Comparison of ENCODE assay signal across 8 cellular contexts in genomic region chr18:23662309-23663263, GRCh38. TPM values are rescaled to one million over a fixed set of nuclear protein-coding genes. Genes with fewer than 3 reads are reported as not detected.
DNase-seq lines count a peak whose midpoint lies in the region; ATAC-seq and TF ChIP-seq lines count a peak whose summit lies in the region.

ANKRD29 (minus strand) TSS chr18:23662911; CDS start chr18:23662730, 181 bp downstream.

- H3K4me1 Mint-ChIP-seq in CD4-positive, alpha-beta T cell (ENCODE audit: low read depth) = peaks cover 28% of the 10 kb centered on the region
- H3K4me1 Mint-ChIP-seq in brain = peaks cover 15% of the 10 kb centered on the region

- H3K9me3 Mint-ChIP-seq in CD4-positive, alpha-beta T cell = no peaks in the 10 kb centered on the region
- peaks cover 0 to 2% (median 0%) of the 10 kb centered on the region in 5 experiments for H3K9me3 Mint-ChIP-seq in brain

- H3K4me3 ChIP-seq in spleen = peak within 1 kb of the TSS; percentile 31 to 76 (median 51)

- POLR2A ChIA-PET in CD4-positive, alpha-beta T cell (lab: Charles Lee) = no interaction called here

- TF ChIP-seq POLR2A in spleen (IDR thresholded peaks at IDR 0.05) = no peak

- peaks cover 4% of the 10 kb centered on the region for H3K36me3 Mint-ChIP-seq in CD4-positive, alpha-beta T cell (ENCODE audit: low read depth)
- H3K36me3 Mint-ChIP-seq in brain = no peaks in the 10 kb centered on the region

- intact Hi-C loops in CD4-positive, alpha-beta T cell (cut with DNase I, micrococcal nuclease) = no loop called here
- intact Hi-C loops in spleen (cut with DNase I; ENCODE audit: low total_unique reads) = no loop called here

- peak; percentile 75 for ATAC-seq in CD4-positive, alpha-beta T cell (ENCODE audit: poor library complexity)
- peak; percentile 76 for ATAC-seq in HG02759 (IDR thresholded peaks at IDR 0.05; ENCODE audit: unreplicated experiment)
- ATAC-seq in HG03378 (IDR thresholded peaks at IDR 0.05; ENCODE audit: unreplicated experiment) = no peak
- no peak for ATAC-seq in GM21447 (IDR thresholded peaks at IDR 0.05; ENCODE audit: unreplicated experiment)

- 1 to 3% (median 2%) methylated on average over 26 to 81 of the region's 86 CpGs for WGBS in spleen, 5 donors

- peak within 1 kb of the TSS; percentile 14 for H3K27ac Mint-ChIP-seq in CD4-positive, alpha-beta T cell
- peak within 1 kb of the TSS in 4 of 5 experiments; percentile 2 to 30 (median 21) for H3K27ac Mint-ChIP-seq in brain

- TF ChIP-seq CTCF in CD4-positive, alpha-beta T cell (IDR thresholded peaks at IDR 0.05) = no peak
- no peak for TF ChIP-seq CTCF in brain (conservative IDR thresholded peaks at IDR 0.05)
- no peak for TF ChIP-seq CTCF in spleen (IDR thresholded peaks at IDR 0.05 in 8 of 11, conservative IDR thresholded peaks at IDR 0.05 in 3 of 11)

- peak; percentile 19 to 57 (median 34) for DNase-seq in CD4-positive, alpha-beta T cell
- peak; percentile 40 for DNase-seq in T-helper 9 cell
- DNase-seq in iPS-NIHi7 (ENCODE audit: extremely low spot score) = peak; percentile 75
- DNase-seq in spleen = peak; percentile 81

- peaks cover 21% of the 10 kb centered on the region for H3K27me3 ChIP-seq in CD4-positive, alpha-beta T cell (ENCODE audit: control insufficient read depth, insufficient read depth, low read length)
- peaks cover 0 to 62% (median 24%) of the 10 kb centered on the region in 7 donors for H3K27me3 ChIP-seq in spleen (replicated peaks in 1 of 7)

- peaks cover 27% of the 10 kb centered on the region for H3K27me3 Mint-ChIP-seq in CD4-positive, alpha-beta T cell
- peaks cover 53% of the 10 kb centered on the region for H3K27me3 Mint-ChIP-seq in brain

- no peak within 1 kb of the TSS for H3K27ac ChIP-seq in CD4-positive, alpha-beta T cell (ENCODE audit: low read depth, low read length)
- H3K27ac ChIP-seq in spleen = peak within 1 kb of the TSS in 3 of 8 donors; percentile 6 to 54 (median 22)

- H3K9me3 ChIP-seq in CD4-positive, alpha-beta T cell (ENCODE audit: control insufficient read depth, low read length) = no peaks in the 10 kb centered on the region
- no peaks in the 10 kb centered on the region for H3K9me3 ChIP-seq in spleen

- peak within 1 kb of the TSS; percentile 97 for H3K4me3 Mint-ChIP-seq in CD4-positive, alpha-beta T cell
- peak within 1 kb of the TSS; percentile 84 to 93 (median 88) for H3K4me3 Mint-ChIP-seq in brain

- CTCF ChIA-PET in CD4-positive, alpha-beta T cell (lab: Charles Lee) = interaction anchor here (0.6 kb wide), 1 partner anchor 419 kb away, joined by 3 read pairs; no protein-coding TSS in a partner anchor

- H3K4me1 ChIP-seq in spleen = peaks cover 4 to 25% (median 20%) of the 10 kb centered on the region in 6 donors

- H3K36me3 ChIP-seq in spleen = no peaks in the 10 kb centered on the region

RNA-seq across cellular contexts. Expression of gene ANKRD29, which starts in this region (rescaled TPM):
- total RNA-seq in CD4-positive, alpha-beta T cell = under 1 TPM; 0.28 to 0.58 TPM
- polyA plus RNA-seq in brain (ENCODE audit: insufficient read depth, low read depth, low replicate concordance) (1.2 TPM), spleen (10 to 100 TPM in 1 of 3 donors, 1 to 10 TPM in 2; 4.1 to 10.6 (median 7.2) TPM)
- 1 to 10 TPM; 1.6 to 7.3 (median 3.0) TPM for total RNA-seq in spleen

Comparison
In these comparisons a context has a peak if more than half of its experiments do, and no peak if none do; other contexts are left out.
1. Peak in DNase-seq and ATAC-seq in CD4-positive, alpha-beta T cell; RNA of the gene not detected or under 1 TPM.